8 cellular contexts compared by ENCODE assay signal in the genomic region with DNA sequence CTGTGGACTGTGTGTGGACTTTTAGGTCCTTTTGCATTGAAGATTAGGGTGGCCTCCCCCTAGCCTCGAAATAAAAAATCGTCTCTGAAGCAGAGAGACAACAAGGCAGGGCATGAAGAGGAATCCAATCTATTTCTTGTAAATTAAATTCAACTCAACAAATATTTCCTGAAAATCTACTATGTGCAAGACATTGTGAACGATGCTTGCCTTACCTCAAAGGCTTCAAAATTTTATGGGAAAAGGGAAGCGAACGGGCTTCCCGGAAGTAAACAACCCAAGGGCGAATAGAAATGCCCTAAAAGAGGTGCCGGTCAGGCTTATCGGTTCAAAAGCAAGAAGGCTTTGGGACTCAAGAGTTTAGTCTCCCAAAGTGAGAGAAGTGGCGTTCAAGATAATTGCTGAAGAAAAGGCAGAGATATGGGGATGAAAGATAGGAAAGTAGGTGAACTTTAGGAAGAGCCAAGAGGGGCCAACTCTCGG. TPM values are rescaled to one million over a fixed set of nuclear protein-coding genes. Genes with fewer than 3 reads are reported as not detected.
DNase-seq lines count a peak whose midpoint lies in the region; ATAC-seq and TF ChIP-seq lines count a peak whose summit lies in the region.

No MANE protein-coding gene starts in this region.

- DNase-seq in AG08396 (ENCODE audit: low spot score): peak; percentile 21
- DNase-seq in NCI-H69 (lab: John Stamatoyannopoulos, UW): peak; percentile 83
- DNase-seq in breast epithelium (ENCODE audit: low spot score in 2 of 2): no peak
- DNase-seq in mesothelial cell of epicardium (ENCODE audit: low spot score in 2 of 2, unreplicated experiment in 2 of 2): no peak
- DNase-seq in CD1c-positive myeloid dendritic cell (ENCODE audit: extremely low spot score): no peak
- no peak for DNase-seq in sciatic nerve (ENCODE audit: low spot score)

- peak overlapping the region; percentile 71 to 93 (median 84) for H3K4me3 ChIP-seq in breast epithelium

- no peaks in the 10 kb centered on the region for H3K36me3 ChIP-seq in breast epithelium

- ATAC-seq in GM19035 (IDR thresholded peaks at IDR 0.05; ENCODE audit: unreplicated experiment) (peak; percentile 0), HG02870 (IDR thresholded peaks at IDR 0.05; ENCODE audit: unreplicated experiment) (no peak), sciatic nerve (no peak)

- H3K9me3 Mint-ChIP-seq in mesothelial cell of epicardium: no peaks in the 10 kb centered on the region

- intact Hi-C loops in breast epithelium (cut with DNase I; ENCODE audit: low total_unique reads) (no loop called here), sciatic nerve (cut with DNase I) (no loop called here)

- TF ChIP-seq CTCF in breast epithelium (IDR thresholded peaks at IDR 0.05): no peak
- no peak for TF ChIP-seq CTCF in mesothelial cell of epicardium (IDR thresholded peaks at IDR 0.05; ENCODE audit: unreplicated experiment)

- H3K36me3 Mint-ChIP-seq in mesothelial cell of epicardium: no peaks in the 10 kb centered on the region

- TF ChIP-seq POLR2A in breast epithelium (IDR thresholded peaks at IDR 0.05): no peak

- H3K9me3 ChIP-seq in breast epithelium: no peaks in the 10 kb centered on the region

- peak overlapping the region; percentile 95 for H3K4me3 Mint-ChIP-seq in mesothelial cell of epicardium

- H3K27me3 Mint-ChIP-seq in mesothelial cell of epicardium (ENCODE audit: low read depth): no peaks in the 10 kb centered on the region

- H3K27me3 ChIP-seq in breast epithelium: no peaks in the 10 kb centered on the region

- H3K4me1 Mint-ChIP-seq in mesothelial cell of epicardium: peaks cover 16% of the 10 kb centered on the region

- H3K27ac ChIP-seq in breast epithelium: peak overlapping the region; percentile 80 to 92

- peak overlapping the region; percentile 97 for H3K27ac Mint-ChIP-seq in mesothelial cell of epicardium

- H3K4me1 ChIP-seq in breast epithelium: peaks cover 0 to 15% of the 10 kb centered on the region in 2 donors

RNA-seq across cellular contexts. Expression of a gene that starts 0.5 kb away (rescaled TPM):
- total RNA-seq in breast epithelium (1 to 10 TPM; 1.3 to 2.6 (median 1.3) TPM), mesothelial cell of epicardium (3.5 to 3.9 TPM (median 3.5 TPM) in 3 replicates), sciatic nerve (1.1 TPM)

RNA-seq across cellular contexts. Expression of a gene that starts 0.8 kb away (rescaled TPM):
- total RNA-seq in breast epithelium: 10 to 100 TPM; 20.0 to 22.0 (median 21.6) TPM
- 16.5 to 21.2 TPM (median 17.8 TPM) in 3 replicates for total RNA-seq in mesothelial cell of epicardium
- 23.3 TPM for total RNA-seq in sciatic nerve

RNA-seq across cellular contexts. Expression of a gene that starts 48.2 kb away (rescaled TPM):
- total RNA-seq in breast epithelium (10 to 100 TPM in 1 of 3 donors, 1 to 10 TPM in 2; 2.9 to 11.5 (median 6.4) TPM), mesothelial cell of epicardium (4.2 to 5.5 TPM (median 4.9 TPM) in 3 replicates), sciatic nerve (6.6 TPM)

Comparison
In these comparisons a context has a peak if more than half of its experiments do, and no peak if none do; other contexts are left out.
1. DNase-seq: peak in AG08396 (single experiment) and NCI-H69 (single experiment); none in breast epithelium (0 of 2), mesothelial cell of epicardium (0 of 2), CD1c-positive myeloid dendritic cell (single experiment) and sciatic nerve (single experiment).